10 cellular contexts compared by ENCODE assay signal in the genomic region with DNA sequence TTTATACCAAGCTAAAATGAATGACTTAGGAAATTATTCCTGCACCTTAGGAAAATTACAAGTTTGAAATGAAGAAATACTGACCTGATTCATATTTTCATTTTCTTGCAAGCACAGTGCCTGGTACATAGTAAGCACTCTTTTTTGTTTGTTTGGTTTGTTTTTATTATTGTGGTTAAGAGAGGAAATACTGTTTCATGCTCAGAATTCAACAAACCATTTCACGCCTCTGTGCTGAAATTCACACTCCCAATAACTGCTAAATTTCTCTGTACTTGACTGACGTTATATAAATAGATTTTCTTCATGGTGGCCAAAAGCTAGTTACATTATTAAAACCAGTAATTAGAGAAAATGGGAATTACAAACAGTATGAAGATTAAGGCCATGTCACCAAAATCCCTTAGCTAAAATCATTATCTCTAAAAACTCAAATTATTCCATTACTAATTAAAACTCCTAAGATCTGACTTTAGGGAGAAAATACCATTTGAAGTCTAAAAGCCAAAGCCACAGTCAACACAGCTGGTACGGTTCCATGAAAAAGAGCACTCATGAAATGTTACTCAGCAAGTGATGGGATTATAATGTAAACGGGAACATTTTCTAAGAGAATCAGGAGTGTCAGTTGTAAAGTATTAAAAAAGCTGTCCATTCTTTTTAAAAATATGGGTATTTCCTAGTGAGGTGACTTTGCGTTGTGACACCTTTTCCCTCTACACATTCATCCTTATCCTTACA.
DNase-seq lines count a peak whose midpoint lies in the region; ATAC-seq and TF ChIP-seq lines count a peak whose summit lies in the region.
"Had no signal": no experiment of that assay in that cellular context is flagged by ENCODE, and none has a peak within 500 bp of the region (broad histone marks: within the 10 kb centered on the region; RNA-seq: fewer than 3 reads in every experiment).

No MANE protein-coding gene starts in this region.

- H3K9me3 ChIP-seq in left ventricle myocardium inferior (replicated peaks): no peaks in the 10 kb centered on the region
- H3K9me3 ChIP-seq: suprapubic skin had no signal

- peak overlapping the region; percentile 80 for H3K4me3 Mint-ChIP-seq in natural killer cell
- H3K4me3 Mint-ChIP-seq: activated CD4-positive, alpha-beta memory T cell treated with anti-CD3 and anti-CD28 coated beads for 36 hours; activated naive CD4-positive, alpha-beta T cell treated with anti-CD3 and anti-CD28 coated beads for 36 hours had no signal

- no peak for TF ChIP-seq CTCF in natural killer cell (IDR thresholded peaks at IDR 0.05)
- no peak for TF ChIP-seq CTCF in left ventricle myocardium inferior (IDR thresholded peaks at IDR 0.05; ENCODE audit: borderline replicate concordance)
- no peak for TF ChIP-seq CTCF in lower leg skin (IDR thresholded peaks at IDR 0.05)

- peaks cover 46 to 47% of the 10 kb centered on the region in 2 donors for H3K4me1 Mint-ChIP-seq in natural killer cell

- H3K27me3 ChIP-seq in left ventricle myocardium inferior (ENCODE audit: low read depth): no peaks in the 10 kb centered on the region
- H3K27me3 ChIP-seq: suprapubic skin had no signal

- no peaks in the 10 kb centered on the region for H3K36me3 Mint-ChIP-seq in natural killer cell
- H3K36me3 Mint-ChIP-seq: activated CD4-positive, alpha-beta memory T cell treated with anti-CD3 and anti-CD28 coated beads for 36 hours had no signal

- ATAC-seq in GM19023 (IDR thresholded peaks at IDR 0.05; ENCODE audit: unreplicated experiment): peak; percentile 1
- ATAC-seq in GM21737 (IDR thresholded peaks at IDR 0.05; ENCODE audit: unreplicated experiment): peak; percentile 49
- ATAC-seq in HG03442 (IDR thresholded peaks at IDR 0.05; ENCODE audit: unreplicated experiment): peak; percentile 42
- peak; percentile 67 to 81 (median 80) for ATAC-seq in natural killer cell
- ATAC-seq in HG02973 (IDR thresholded peaks at IDR 0.05; ENCODE audit: unreplicated experiment): no peak

- no peaks in the 10 kb centered on the region for H3K9me3 Mint-ChIP-seq in natural killer cell
- H3K9me3 Mint-ChIP-seq: activated CD4-positive, alpha-beta memory T cell treated with anti-CD3 and anti-CD28 coated beads for 36 hours had no signal

- no peaks in the 10 kb centered on the region for H3K36me3 ChIP-seq in left ventricle myocardium inferior
- H3K36me3 ChIP-seq: suprapubic skin had no signal

- H3K27ac ChIP-seq in left ventricle myocardium inferior (replicated peaks): no peak overlapping the region
- H3K27ac ChIP-seq: suprapubic skin had no signal

- no peaks in the 10 kb centered on the region for H3K4me1 ChIP-seq in left ventricle myocardium inferior
- H3K4me1 ChIP-seq: suprapubic skin had no signal

- TF ChIP-seq POLR2A in lower leg skin (IDR thresholded peaks at IDR 0.05): no peak

- no peak overlapping the region for H3K4me3 ChIP-seq in left ventricle myocardium inferior
- no peak overlapping the region for H3K4me3 ChIP-seq in lower leg skin (ENCODE audit: low read depth, poor library complexity, severe bottlenecking)
- H3K4me3 ChIP-seq: suprapubic skin had no signal

- H3K27me3 Mint-ChIP-seq in natural killer cell (ENCODE audit: low read depth in 2 of 2): no peaks in the 10 kb centered on the region
- H3K27me3 Mint-ChIP-seq: activated CD4-positive, alpha-beta memory T cell treated with anti-CD3 and anti-CD28 coated beads for 36 hours had no signal

- peak overlapping the region; percentile 87 to 90 for H3K27ac Mint-ChIP-seq in natural killer cell
- H3K27ac Mint-ChIP-seq: activated CD4-positive, alpha-beta memory T cell treated with anti-CD3 and anti-CD28 coated beads for 36 hours; activated naive CD4-positive, alpha-beta T cell treated with anti-CD3 and anti-CD28 coated beads for 36 hours had no signal

- 77 to 79% methylated on average over 5 of the region's 5 CpGs for WGBS in lower leg skin, 2 donors

- DNase-seq in natural killer cell (no peak), left ventricle myocardium inferior (no peak), lower leg skin (ENCODE audit: low spot score in 2 of 2) (no peak)
- DNase-seq: activated CD4-positive, alpha-beta memory T cell treated with anti-CD3 and anti-CD28 coated beads for 36 hours; activated naive CD4-positive, alpha-beta T cell treated with anti-CD3 and anti-CD28 coated beads for 36 hours had no signal

- intact Hi-C loops in natural killer cell (cut with micrococcal nuclease) (no loop called here), left ventricle myocardium inferior (cut with micrococcal nuclease) (no loop called here), lower leg skin (cut with DNase I; ENCODE audit: low total_unique reads) (no loop called here)
